In genomic region chr16:84738255-84739038, GRCh38 we compare ENCODE assay signal across 8 cellular contexts. TPM values are rescaled to one million over a fixed set of nuclear protein-coding genes. Genes with fewer than 3 reads are reported as not detected.
A peak's percentile ranks its signal among the peaks of the same experiment; 100 is the strongest.
DNase-seq lines count a peak whose midpoint lies in the region; ATAC-seq and TF ChIP-seq lines count a peak whose summit lies in the region.

No MANE protein-coding gene starts in this region.

- DNase-seq in NCI-H524 (lab: John Stamatoyannopoulos, UW), result peak; percentile 66 to 79
- DNase-seq in NCI-H524 treated with DMSO at 0.1 percent for 48 hours (lab: John Stamatoyannopoulos, UW), result no peak
- DNase-seq in NCI-H460 (ENCODE audit: extremely low read depth, low read depth), result peak; percentile 77
- DNase-seq in activated CD4-positive, alpha-beta T cell treated with anti-CD3 and anti-CD28 coated beads for 48 hours, result peak; percentile 84
- peak; percentile 94 for DNase-seq in colonic mucosa
- peak in 1 of 2 donors; percentile 73 for DNase-seq in left lung
- peak; percentile 30 to 49 (median 43) for DNase-seq in stimulated activated CD4-positive, alpha-beta T cell treated with anti-CD3 and anti-CD28 coated beads, TNF-alpha, amount 100 ng/mL, for 1 hour (ENCODE audit: low read depth in 3 of 3, low spot score in 1 of 3)

- intact Hi-C loops in colonic mucosa (cut with DNase I) (no loop called here), left lung (cut with DNase I) (no loop called here)

- H3K27me3 ChIP-seq in colonic mucosa (no peaks in the 10 kb centered on the region), left lung (no peaks in the 10 kb centered on the region)

- peak overlapping the region in 1 of 2 donors; percentile 71 for H3K9ac ChIP-seq in colonic mucosa (ENCODE audit: low read depth in 2 of 2, low read length in 2 of 2)

- peak overlapping the region; percentile 63 for H3K27ac ChIP-seq in colonic mucosa
- H3K27ac ChIP-seq in left lung, result peak overlapping the region in 1 of 2 donors; percentile 43

- ATAC-seq in HG02970 (IDR thresholded peaks at IDR 0.05; ENCODE audit: low FRiP score, unreplicated experiment) (peak; percentile 54), left lung (peak; percentile 82)

- H3K9me3 ChIP-seq in colonic mucosa, result no peaks in the 10 kb centered on the region
- no peaks in the 10 kb centered on the region for H3K9me3 ChIP-seq in left lung

- H3K36me3 ChIP-seq in colonic mucosa (no peaks in the 10 kb centered on the region), left lung (peaks cover 0 to 7% of the 10 kb centered on the region in 2 donors)

- H3K4me1 ChIP-seq in colonic mucosa (peaks cover 12% of the 10 kb centered on the region), left lung (peaks cover 23 to 65% of the 10 kb centered on the region in 2 donors)

- TF ChIP-seq CTCF in colonic mucosa (IDR thresholded peaks at IDR 0.05), result peak; percentile 92
- peak; percentile 86 to 88 for TF ChIP-seq CTCF in left lung (IDR thresholded peaks at IDR 0.05)

- H3K4me3 ChIP-seq in colonic mucosa (no peak overlapping the region), left lung (no peak overlapping the region)

RNA-seq across cellular contexts. Expression of gene USP10, which starts 38.6 kb away (rescaled TPM):
- total RNA-seq in NCI-H460 (2014; rRNA removed; shearing (Covaris generic)), result 63.9 and 67.2 TPM in 2 replicates
- 56.4 and 56.9 TPM in 2 replicates for polyA plus RNA-seq in NCI-H460 (2014; cell fraction: nucleus; rRNA removed)
- total RNA-seq in colonic mucosa (10 to 100 TPM; 70.0 to 88.2 TPM), left lung (10 to 100 TPM; 57.4 to 77.3 TPM)
